9 cellular contexts compared by ENCODE assay signal in the genomic region with DNA sequence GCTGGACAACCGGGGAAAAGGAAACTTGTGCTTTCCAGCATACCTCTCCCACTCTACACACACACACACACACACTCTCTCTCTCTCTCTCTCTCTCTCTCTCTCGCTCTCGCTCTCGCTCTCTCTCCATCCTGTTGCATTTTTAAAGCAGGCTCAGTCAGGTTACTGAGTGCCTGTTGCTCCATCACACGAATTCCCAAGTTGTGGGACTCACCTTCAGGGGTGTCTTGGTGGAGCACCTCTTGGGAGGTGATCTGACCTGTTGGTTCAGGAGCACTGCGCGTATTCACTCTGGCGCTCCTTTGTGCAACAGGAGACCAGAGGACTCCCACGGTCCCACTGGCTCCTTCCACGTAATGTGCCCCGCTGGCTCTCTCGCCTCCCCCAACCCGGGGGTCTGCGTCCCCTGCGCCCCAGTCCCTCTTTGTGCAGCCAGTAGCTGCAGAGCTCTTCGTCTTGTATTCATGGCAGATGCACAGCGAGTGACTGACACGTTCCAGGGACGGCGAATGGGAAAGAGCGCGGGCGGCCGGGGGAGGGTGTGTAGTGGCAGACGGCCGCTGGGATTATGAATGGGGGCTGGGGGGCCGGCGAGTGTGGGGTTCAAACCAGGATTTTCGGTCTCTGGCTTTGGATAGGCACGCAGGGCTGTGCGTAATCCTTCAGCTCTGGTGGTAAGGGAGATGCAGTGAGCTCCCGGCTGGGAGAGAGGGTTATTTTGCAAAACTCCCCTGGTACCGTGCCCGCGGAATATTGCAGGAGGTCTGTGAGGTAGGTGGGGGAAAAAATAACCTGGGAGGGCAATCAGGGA.
DNase-seq lines count a peak whose midpoint lies in the region; FAIRE-seq and TF ChIP-seq lines count a peak whose summit lies in the region.
"Had no signal": no experiment of that assay in that cellular context is flagged by ENCODE, and none has a peak within 500 bp of the region (broad histone marks: within the 10 kb centered on the region; RNA-seq: fewer than 3 reads in every experiment).

No MANE protein-coding gene starts in this region.

- H3K9me3 ChIP-seq in subcutaneous abdominal adipose tissue (ENCODE audit: control insufficient read depth in 5 of 5, low read length in 5 of 5), result peaks cover 3 to 20% (median 9%) of the 10 kb centered on the region in 5 donors

- no peaks in the 10 kb centered on the region for H3K36me3 ChIP-seq in brain microvascular endothelial cell (replicated peaks)
- no peaks in the 10 kb centered on the region for H3K36me3 ChIP-seq in subcutaneous abdominal adipose tissue (ENCODE audit: control insufficient read depth in 5 of 5, insufficient read depth in 5 of 5, low read length in 5 of 5)

- peak overlapping the region; percentile 53 for H3K4me3 ChIP-seq in brain microvascular endothelial cell (ENCODE audit: low read depth, low read length)
- H3K4me3 ChIP-seq in subcutaneous abdominal adipose tissue (ENCODE audit: low read depth in 1 of 5, low read length in 5 of 5), result peak overlapping the region; percentile 55 to 86 (median 60)

- H3K9ac ChIP-seq in subcutaneous abdominal adipose tissue (ENCODE audit: low read length in 5 of 5), result no peak overlapping the region

- peak; percentile 13 for DNase-seq in NCI-H748 (lab: John Stamatoyannopoulos, UW; ENCODE audit: unreplicated experiment)
- no peak for DNase-seq in NCI-H748 treated with DMSO at 0.1 percent for 48 hours (lab: John Stamatoyannopoulos, UW)
- peak; percentile 1 for DNase-seq in brain microvascular endothelial cell
- peak; percentile 10 for DNase-seq in iris pigment epithelial cell (ENCODE audit: low read depth)
- DNase-seq in kidney tubule cell (ENCODE audit: low spot score), result no peak
- no peak for DNase-seq in H54 (ENCODE audit: insufficient read length, low spot score)
- no peak for DNase-seq in SW480 (ENCODE audit: low spot score)
- DNase-seq: stimulated activated CD4-positive, alpha-beta T cell treated with anti-CD3 and anti-CD28 coated beads, Interleukin-1b, Interleukin-23, amount 100 ng/mL, for 48 hours had no signal

- H3K4me1 ChIP-seq in subcutaneous abdominal adipose tissue (ENCODE audit: control insufficient read depth in 5 of 5, insufficient read depth in 5 of 5, low read length in 5 of 5), result peaks cover 0 to 34% (median 30%) of the 10 kb centered on the region in 5 donors

- H3K27ac ChIP-seq in brain microvascular endothelial cell (no peak overlapping the region), subcutaneous abdominal adipose tissue (ENCODE audit: low read depth, low read length) (no peak overlapping the region)

- in situ Hi-C loops in brain microvascular endothelial cell (cut with HindIII; ENCODE audit: low pct_ligation_motif_present, low sequenced_read_pairs), result no loop called here

- TF ChIP-seq CTCF in brain microvascular endothelial cell (IDR thresholded peaks at IDR 0.05; ENCODE audit: low read depth, low read length, missing control alignments), result no peak

- TF ChIP-seq POLR2A in H54 (IDR thresholded peaks at IDR 0.05; ENCODE audit: low read depth, low read length), result no peak

- H3K27me3 ChIP-seq in brain microvascular endothelial cell (replicated peaks), result peaks cover 22% of the 10 kb centered on the region
- peaks cover 4 to 20% (median 6%) of the 10 kb centered on the region in 5 donors for H3K27me3 ChIP-seq in subcutaneous abdominal adipose tissue (ENCODE audit: control insufficient read depth in 5 of 5, insufficient read depth in 4 of 5, low read length in 5 of 5)

- FAIRE-seq in H54 (lab: Jason Lieb, UNC), result no peak

Comparison
In these comparisons a context has a peak if more than half of its experiments do, and no peak if none do; other contexts are left out.
1. DNase-seq: peak in NCI-H748 (single experiment), brain microvascular endothelial cell (single experiment) and iris pigment epithelial cell (single experiment); none in NCI-H748 treated with DMSO at 0.1 percent for 48 hours (single experiment), kidney tubule cell (single experiment), H54 (single experiment) and SW480 (single experiment).